ENCODE assay signal across 14 cellular contexts in genomic region chr17:39121919-39122318, GRCh38. TPM values are rescaled to one million over a fixed set of nuclear protein-coding genes. Genes with fewer than 3 reads are reported as not detected.
"Had no signal": no experiment of that assay in that cellular context is flagged by ENCODE, and none has a peak within 500 bp of the region (broad histone marks: within the 10 kb centered on the region; RNA-seq: fewer than 3 reads in every experiment).

No MANE protein-coding gene starts in this region.

RNA-seq across cellular contexts. Expression of gene ARL5C, which starts 44.0 kb away (rescaled TPM):
- total RNA-seq: activated naive CD4-positive, alpha-beta T cell treated with anti-CD3 and anti-CD28 coated beads for 36 hours; activated naive CD8-positive, alpha-beta T cell treated with anti-CD3 and anti-CD28 coated beads for 36 hours; activated T-cell treated with anti-CD3 and anti-CD28 coated beads, Interleukin-2, amount 50 U/mL, for 4 hours; activated T-helper 1 cell treated with anti-CD3 and anti-CD28 coated beads, Interleukin-12 subunit alpha, Interleukin-12 subunit beta, Interleukin-2, Interleukin-4 antibody, amounts not matched to agents 30 ng/mL and 10 ng/mL and 1 ng/mL, durations not matched to agents 14 hours and 24 hours and 36 hours; activated T-helper 17 cell treated with anti-CD3 and anti-CD28 coated beads, Interleukin-2, amount 50 U/mL, for 72 hours; adrenal gland; ascending aorta; astrocyte; breast epithelium; bronchial epithelial cell; cardiac septum; cerebellum had no signal
- polyA plus RNA-seq: adrenal gland, aorta, cardiac muscle cell had no signal
